In the genomic region with DNA sequence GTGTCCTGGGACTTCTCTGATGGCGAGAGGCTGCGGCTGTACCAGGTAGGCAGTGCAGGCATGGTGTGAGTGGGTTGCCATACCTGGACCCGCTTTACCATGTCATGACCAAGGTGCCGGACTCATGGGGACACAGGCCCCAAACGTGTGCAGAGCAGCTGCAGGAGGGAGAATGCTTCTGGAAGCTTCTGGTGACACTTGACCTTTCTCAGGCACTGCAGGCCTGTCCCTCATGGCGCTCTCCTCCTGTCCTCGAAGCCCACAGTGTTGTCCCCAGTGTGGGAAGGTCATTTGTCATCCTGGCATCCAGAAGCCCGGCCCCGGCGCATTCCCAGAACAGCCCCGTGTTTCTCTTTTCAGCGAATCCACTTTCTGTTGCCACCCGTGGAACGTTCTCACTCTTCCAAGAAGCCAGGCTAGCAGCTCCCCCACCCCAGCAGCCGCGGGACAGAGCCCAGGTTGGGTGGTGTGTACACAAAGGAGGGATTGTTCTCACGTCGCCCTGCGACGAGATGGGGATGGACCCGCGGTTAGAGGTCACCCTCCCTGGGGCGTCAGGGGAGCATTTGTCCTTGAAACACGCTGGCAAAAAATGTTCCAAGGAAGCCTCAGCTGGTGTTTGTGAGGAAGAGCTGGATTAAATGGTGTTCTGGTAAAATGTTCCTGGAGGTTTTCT, we compare ENCODE assay signal across 1 cellular context.
TF ChIP-seq lines count a peak whose summit lies in the region.

No MANE protein-coding gene starts in this region.

TF ChIP-seq in H1, 55 proteins besides CTCF, POLR2A, EP300 and RAD21:
- no peak for TF ChIP-seq KDM4A (IDR thresholded peaks at IDR 0.05; ENCODE audit: low read depth, low read length, severe bottlenecking)
- no peak for TF ChIP-seq SP2 (IDR thresholded peaks at IDR 0.05; ENCODE audit: low read length)
- TF ChIP-seq TAF7 (optimal IDR thresholded peaks at IDR 0.05; ENCODE audit: borderline replicate concordance, low read depth, low read length), result no peak
- TF ChIP-seq SIRT6 (IDR thresholded peaks at IDR 0.05; ENCODE audit: low read length), result no peak
- TF ChIP-seq TEAD4 (IDR thresholded peaks at IDR 0.05; ENCODE audit: low read depth, low read length), result no peak
- TF ChIP-seq BACH1 (IDR thresholded peaks at IDR 0.05; ENCODE audit: low read length), result no peak
- no peak for TF ChIP-seq JUND (IDR thresholded peaks at IDR 0.05; ENCODE audit: low read length)
- no peak for TF ChIP-seq MAFK (IDR thresholded peaks at IDR 0.05; ENCODE audit: low read depth, low read length)
- TF ChIP-seq CTBP2 (IDR thresholded peaks at IDR 0.05; ENCODE audit: borderline replicate concordance, insufficient read depth, insufficient read length, low read length), result no peak
- TF ChIP-seq SRF (IDR thresholded peaks at IDR 0.05; ENCODE audit: low read depth, low read length), result no peak
- no peak for TF ChIP-seq GTF2F1 (IDR thresholded peaks at IDR 0.05; ENCODE audit: borderline replicate concordance, low read depth, low read length)
- no peak for TF ChIP-seq SIN3A (conservative IDR thresholded peaks at IDR 0.05 in 1 of 2, IDR thresholded peaks at IDR 0.05 in 1 of 2; ENCODE audit: low read depth in 1 of 2, low read length in 2 of 2)
- no peak for TF ChIP-seq SIX5 (IDR thresholded peaks at IDR 0.05; ENCODE audit: low read depth, low read length)
